ENCODE assay signal across 6 cellular contexts in genomic region chr4:109595123-109595522, GRCh38. TPM values are rescaled to one million over a fixed set of nuclear protein-coding genes. Genes with fewer than 3 reads are reported as not detected.
A peak's percentile ranks its signal among the peaks of the same experiment; 100 is the strongest.
DNase-seq lines count a peak whose midpoint lies in the region; ATAC-seq, FAIRE-seq and TF ChIP-seq lines count a peak whose summit lies in the region.
"Not testable (repeated sequence)": the region's sequence is repeated elsewhere in the genome, so short reads cannot be mapped to it uniquely, and the experiment has no call there.

No MANE protein-coding gene starts in this region.

- H3K27me3 Mint-ChIP-seq in CD4-positive, alpha-beta T cell; activated naive CD8-positive, alpha-beta T cell; naive thymus-derived CD8-positive, alpha-beta T cell: not testable (repeated sequence)

- peaks cover 42% of the 10 kb centered on the region for H3K36me3 Mint-ChIP-seq in CD4-positive, alpha-beta T cell (ENCODE audit: low read depth)
- not testable (repeated sequence) for H3K36me3 Mint-ChIP-seq in activated naive CD8-positive, alpha-beta T cell; naive thymus-derived CD8-positive, alpha-beta T cell

- H3K36me3 ChIP-seq in OCI-LY7 (ENCODE audit: insufficient read depth, low read length), result peaks cover 19% of the 10 kb centered on the region
- not testable (repeated sequence) for H3K36me3 ChIP-seq in bronchial epithelial cell (ENCODE audit: control insufficient read depth, insufficient read depth, low read length)

- not testable (repeated sequence) for H3K9me2 ChIP-seq in OCI-LY7 (ENCODE audit: insufficient read depth, low read length)

- H3K4me1 Mint-ChIP-seq in CD4-positive, alpha-beta T cell (ENCODE audit: low read depth), result peaks cover 66% of the 10 kb centered on the region
- peaks cover 47% of the 10 kb centered on the region for H3K4me1 Mint-ChIP-seq in activated naive CD8-positive, alpha-beta T cell (ENCODE audit: low read depth)
- peaks cover 13 to 55% (median 51%) of the 10 kb centered on the region in 4 donors for H3K4me1 Mint-ChIP-seq in naive thymus-derived CD8-positive, alpha-beta T cell

- POLR2A ChIA-PET in CD4-positive, alpha-beta T cell (lab: Charles Lee); OCI-LY7 (lab: Charles Lee): not testable (repeated sequence)
- POLR2A ChIA-PET in naive thymus-derived CD8-positive, alpha-beta T cell (lab: Charles Lee), result interaction anchor here (0.7 kb wide), 1 partner anchor 23 kb away, joined by 3 read pairs; no protein-coding TSS in a partner anchor

- ATAC-seq in CD4-positive, alpha-beta T cell (ENCODE audit: poor library complexity); naive thymus-derived CD8-positive, alpha-beta T cell: not testable (repeated sequence)

- H3K27ac ChIP-seq in CD4-positive, alpha-beta T cell (ENCODE audit: low read depth, low read length); OCI-LY7 (ENCODE audit: low read depth, low read length, poor library complexity, severe bottlenecking): not testable (repeated sequence)

- not testable (repeated sequence) for DNase-seq in CD4-positive, alpha-beta T cell; OCI-LY7 (ENCODE audit: low spot score); naive thymus-derived CD8-positive, alpha-beta T cell
- DNase-seq in bronchial epithelial cell (ENCODE audit: low read depth), result peak; percentile 51

- H3K4me3 Mint-ChIP-seq in CD4-positive, alpha-beta T cell; activated naive CD8-positive, alpha-beta T cell; naive thymus-derived CD8-positive, alpha-beta T cell: not testable (repeated sequence)

- FAIRE-seq in bronchial epithelial cell (lab: Jason Lieb, UNC), result not testable (repeated sequence)
- peak; percentile 24 for FAIRE-seq in islet of Langerhans (lab: Jason Lieb, UNC)

- H3K4me2 ChIP-seq in OCI-LY7 (ENCODE audit: low read length), result not testable (repeated sequence)

- not testable (repeated sequence) for H2AFZ ChIP-seq in OCI-LY7 (ENCODE audit: low read length)

- not testable (repeated sequence) for H3K4me3 ChIP-seq in OCI-LY7 (ENCODE audit: low read depth, low read length, poor library complexity, severe bottlenecking); bronchial epithelial cell (ENCODE audit: low read depth, low read length)

- BruUV-seq in OCI-LY7 (replicated peaks; lab: Mats Ljungman, UMichigan), result TSS peak; percentile 25

- not testable (repeated sequence) for H3K27me3 ChIP-seq in CD4-positive, alpha-beta T cell (ENCODE audit: control insufficient read depth, insufficient read depth, low read length); bronchial epithelial cell (ENCODE audit: control insufficient read depth, insufficient read depth, low read length)

- not testable (repeated sequence) for H4K20me1 ChIP-seq in OCI-LY7 (ENCODE audit: insufficient read depth, low read length)

- not testable (repeated sequence) for H3K4me1 ChIP-seq in OCI-LY7 (ENCODE audit: insufficient read depth, low read length, poor library complexity, severe bottlenecking)

- H3K27ac Mint-ChIP-seq in CD4-positive, alpha-beta T cell, result peak overlapping the region; percentile 44
- H3K27ac Mint-ChIP-seq in activated naive CD8-positive, alpha-beta T cell, result peak overlapping the region; percentile 2
- peak overlapping the region in 6 of 10 donors; percentile 12 to 73 (median 58) for H3K27ac Mint-ChIP-seq in naive thymus-derived CD8-positive, alpha-beta T cell

- not testable (repeated sequence) for H3K9me3 Mint-ChIP-seq in CD4-positive, alpha-beta T cell; activated naive CD8-positive, alpha-beta T cell (ENCODE audit: low read depth); naive thymus-derived CD8-positive, alpha-beta T cell

- intact Hi-C loops in CD4-positive, alpha-beta T cell (cut with DNase I, micrococcal nuclease); OCI-LY7 (cut with micrococcal nuclease; ENCODE audit: unreplicated experiment): not testable (repeated sequence)

- CTCF ChIA-PET in CD4-positive, alpha-beta T cell (lab: Charles Lee); OCI-LY7 (lab: Charles Lee; ENCODE audit: unreplicated experiment): not testable (repeated sequence)

- H3K9me3 ChIP-seq in CD4-positive, alpha-beta T cell (ENCODE audit: control insufficient read depth, low read length); OCI-LY7 (ENCODE audit: low read length): not testable (repeated sequence)

- peaks cover 31% of the 10 kb centered on the region; the same call in 1 of the 2 replicates for H3K79me2 ChIP-seq in OCI-LY7 (ENCODE audit: insufficient read depth, low read depth, low read length)

- TF ChIP-seq CTCF in CD4-positive, alpha-beta T cell (IDR thresholded peaks at IDR 0.05); OCI-LY7 (conservative IDR thresholded peaks at IDR 0.05; ENCODE audit: low read length); bronchial epithelial cell (IDR thresholded peaks at IDR 0.05; ENCODE audit: insufficient read depth, low read length, severe bottlenecking): not testable (repeated sequence)

RNA-seq across cellular contexts. Expression of gene MCUB, which starts 35.1 kb away (rescaled TPM):
- 100 to 1,000 TPM in 1 of 2 experiments, 10 to 100 TPM in 1; 98.1 to 108 TPM for total RNA-seq in CD4-positive, alpha-beta T cell
- 39.1 and 40.3 TPM in 2 replicates for total RNA-seq in OCI-LY7 (2014; rRNA removed; shearing (Covaris generic))
- total RNA-seq in OCI-LY7 (2022), result 64.4 and 67.8 TPM in 2 replicates
- 4.7 and 5.1 TPM in 2 replicates for total RNA-seq in bronchial epithelial cell
- total RNA-seq in naive thymus-derived CD8-positive, alpha-beta T cell, result 100 to 1,000 TPM; 147 to 153 TPM
- polyA plus RNA-seq in naive thymus-derived CD8-positive, alpha-beta T cell, result 100 to 1,000 TPM; 160 to 201 (median 197) TPM

Comparison
In these comparisons a context has a peak if more than half of its experiments do, and no peak if none do; other contexts are left out.
1. H3K27ac Mint-ChIP-seq: peak in every context shown above with its lines; median percentile 58 in naive thymus-derived CD8-positive, alpha-beta T cell; 44 in CD4-positive, alpha-beta T cell; 2 in activated naive CD8-positive, alpha-beta T cell.